In genomic region chr17:78214016-78214705, GRCh38 we compare ENCODE assay signal across 8 cellular contexts. TPM values are rescaled to one million over a fixed set of nuclear protein-coding genes. Genes with fewer than 3 reads are reported as not detected.
A peak's percentile ranks its signal among the peaks of the same experiment; 100 is the strongest.
DNase-seq lines count a peak whose midpoint lies in the region; ATAC-seq, FAIRE-seq and TF ChIP-seq lines count a peak whose summit lies in the region.

Gene BIRC5 (plus strand): TSS chr17:78214253. CDS start chr17:78214317, 64 bp downstream.

- no peaks in the 10 kb centered on the region for H3K27me3 Mint-ChIP-seq in activated CD4-positive, alpha-beta T cell treated with anti-CD3 and anti-CD28 coated beads, Interleukin-2, amount 10 ng/mL, durations not matched to agents 24 days and 14 days

- H3K27ac ChIP-seq in HepG2 (ENCODE audit: extremely low read length, insufficient read depth, low read length): peak within 1 kb of the TSS; percentile 72

- DNase-seq in AG09309 (ENCODE audit: low read depth) (peak; percentile 11), NCI-H748 (lab: John Stamatoyannopoulos, UW; ENCODE audit: unreplicated experiment) (peak; percentile 91), dedifferentiated amniotic fluid mesenchymal stem cell (ENCODE audit: extremely low spot score) (peak; percentile 84), HepG2 (ENCODE audit: low spot score) (peak; percentile 82)
- peak; percentile 98 for DNase-seq in activated CD4-positive, alpha-beta T cell treated with anti-CD3 and anti-CD28 coated beads, Interleukin-2, amount 10 ng/mL, durations not matched to agents 24 days and 14 days
- DNase-seq in stimulated activated CD4-positive, alpha-beta T cell treated with anti-CD3 and anti-CD28 coated beads, Interleukin-2, amount 100 ng/mL, for 4 hours (ENCODE audit: low read depth): peak; percentile 84

- peak within 1 kb of the TSS; percentile 85 for H3K4me2 ChIP-seq in HepG2 (ENCODE audit: low read depth, low read length)

- CTCF ChIA-PET in HepG2 (lab: Yijun Ruan, JAX; ENCODE audit: low intra/inter-chr PET ratio, low total read pairs): interaction anchor here (1.1 kb wide), 1 partner anchor 37 kb away, joined by 3 read pairs; no protein-coding TSS in a partner anchor

- peaks cover 10 to 15% of the 10 kb centered on the region in 2 experiments for H3K36me3 ChIP-seq in HepG2 (replicated peaks in 1 of 2; ENCODE audit: control insufficient read depth in 1 of 2, insufficient read depth in 2 of 2, low read length in 2 of 2)

- H3K4me3 ChIP-seq in AG09309 (ENCODE audit: control insufficient read depth, low read depth, low read length) (peak within 1 kb of the TSS; percentile 83), HepG2 (replicated peaks in 1 of 3; ENCODE audit: insufficient read depth in 1 of 3, low read depth in 2 of 3, low read length in 3 of 3) (peak within 1 kb of the TSS; percentile 82 to 93 (median 91))

- no peak for FAIRE-seq in HepG2 (lab: Jason Lieb, UNC)

- H3K9ac ChIP-seq in HepG2 (ENCODE audit: insufficient read depth, low read depth, low read length): peak within 1 kb of the TSS; percentile 89

- peaks cover 24% of the 10 kb centered on the region for H3K79me2 ChIP-seq in HepG2 (ENCODE audit: insufficient read depth, low read length)

- TF ChIP-seq CTCF in AG09309 (IDR thresholded peaks at IDR 0.05; ENCODE audit: control insufficient read depth, insufficient read depth, low read depth, low read length, missing control alignments): no peak
- TF ChIP-seq CTCF in HepG2 (CRISPR knock-in tag; IDR thresholded peaks at IDR 0.05): peak; percentile 42

- no peaks in the 10 kb centered on the region for H4K20me1 ChIP-seq in HepG2 (ENCODE audit: insufficient read depth, low read length)

- TF ChIP-seq EP300 in HepG2 (IDR thresholded peaks at IDR 0.05; ENCODE audit: low read depth in 2 of 2, low read length in 2 of 2) (peak; percentile 8 to 49; a peak in 2 of 4 replicates), HepG2 (CRISPR knock-in tag; IDR thresholded peaks at IDR 0.05; ENCODE audit: borderline replicate concordance) (peak; percentile 32; the same call in 1 of the 2 replicates)

- peak; percentile 81 for ATAC-seq in HG03565 (IDR thresholded peaks at IDR 0.05; ENCODE audit: unreplicated experiment)
- peak; percentile 93 for ATAC-seq in HepG2

- H3K9me3 ChIP-seq in HepG2 (ENCODE audit: low read length): no peaks in the 10 kb centered on the region

- in situ Hi-C loops in HepG2 (cut with HindIII; ENCODE audit: extremely low pct_ligation_motif_present, low pct_unique_long_range_greater_than_20kb): no loop called here

- peak within 1 kb of the TSS; percentile 90 for H3K27ac Mint-ChIP-seq in activated CD4-positive, alpha-beta T cell treated with anti-CD3 and anti-CD28 coated beads, Interleukin-2, amount 10 ng/mL, durations not matched to agents 24 days and 14 days

- H3K4me1 ChIP-seq in HepG2 (ENCODE audit: insufficient read depth, low read length): peaks cover 26% of the 10 kb centered on the region

- TSS peak; percentile 72 for BruUV-seq in HepG2 (replicated peaks; lab: Mats Ljungman, UMichigan)

- POLR2A ChIA-PET in HepG2 (lab: Yijun Ruan, JAX): interaction anchor here (1.1 to 1.7 kb wide), 2 partner anchors 18 to 28 kb away, joined by 4 read pairs; no protein-coding TSS in a partner anchor

- no peaks in the 10 kb centered on the region for H3K9me3 Mint-ChIP-seq in activated CD4-positive, alpha-beta T cell treated with anti-CD3 and anti-CD28 coated beads, Interleukin-2, amount 10 ng/mL, durations not matched to agents 24 days and 14 days

- H3K36me3 Mint-ChIP-seq in activated CD4-positive, alpha-beta T cell treated with anti-CD3 and anti-CD28 coated beads, Interleukin-2, amount 10 ng/mL, durations not matched to agents 24 days and 14 days (ENCODE audit: low read depth): peaks cover 14% of the 10 kb centered on the region

- TF ChIP-seq POLR2A in GM19099 (IDR thresholded peaks at IDR 0.05; ENCODE audit: extremely low read depth, insufficient read length, low read depth) (peak; percentile 64), HepG2 (IDR thresholded peaks at IDR 0.05; ENCODE audit: insufficient read depth in 1 of 2, low read depth in 2 of 2, low read length in 2 of 2) (peak; percentile 59 to 74)

- peaks cover 10% of the 10 kb centered on the region for H3K4me1 Mint-ChIP-seq in activated CD4-positive, alpha-beta T cell treated with anti-CD3 and anti-CD28 coated beads, Interleukin-2, amount 10 ng/mL, durations not matched to agents 24 days and 14 days

- intact Hi-C loops in activated CD4-positive, alpha-beta T cell treated with anti-CD3 and anti-CD28 coated beads, Interleukin-2, amount 10 ng/mL, durations not matched to agents 24 days and 14 days (cut with micrococcal nuclease): loop anchor here (1.0 kb wide), 3 partner anchors 27 to 74 kb away; partner anchors contain the start of genes AFMID and TK1
- intact Hi-C loops in HepG2 (cut with micrococcal nuclease; ENCODE audit: unreplicated experiment): loop anchor here (1.0 kb wide), 1 partner anchor 33 kb away; no protein-coding TSS in a partner anchor

- peak; percentile 50 for TF ChIP-seq RAD21 in HepG2 (CRISPR knock-in tag; IDR thresholded peaks at IDR 0.05)

- 0% methylated on average over 17 of the region's 60 CpGs for WGBS in HepG2 (ENCODE audit: low lambda C conversion rate)

- H2AFZ ChIP-seq in HepG2 (ENCODE audit: low read length): no peak within 1 kb of the TSS

- no peaks in the 10 kb centered on the region; a peak in 1 of 5 replicates for H3K27me3 ChIP-seq in HepG2 (ENCODE audit: control insufficient read depth in 1 of 2, insufficient read depth in 2 of 2, low read length in 2 of 2)

- peak within 1 kb of the TSS; percentile 94 for H3K4me3 Mint-ChIP-seq in activated CD4-positive, alpha-beta T cell treated with anti-CD3 and anti-CD28 coated beads, Interleukin-2, amount 10 ng/mL, durations not matched to agents 24 days and 14 days

TF ChIP-seq in HepG2, 621 proteins besides CTCF, POLR2A, EP300 and RAD21 (continues in another document):
- peak; percentile 29; the same call in 1 of the 2 replicates for TF ChIP-seq NCOR1 (IDR thresholded peaks at IDR 0.05; ENCODE audit: borderline replicate concordance, low read length)
- TF ChIP-seq NFYC (CRISPR knock-in tag; IDR thresholded peaks at IDR 0.05): peak; percentile 60; the same call in 1 of the 2 replicates
- 0 out of 2 replicates have a peak, but pooled peaks have one; percentile 62 for TF ChIP-seq ZBTB44 (CRISPR knock-in tag; IDR thresholded peaks at IDR 0.05)
- TF ChIP-seq ATRX (CRISPR knock-in tag; IDR thresholded peaks at IDR 0.05; ENCODE audit: borderline replicate concordance): no peak
- TF ChIP-seq ZNF17 (CRISPR knock-in tag; IDR thresholded peaks at IDR 0.05): no peak
- TF ChIP-seq ZNF878 (CRISPR knock-in tag; IDR thresholded peaks at IDR 0.05): peak; percentile 91; the same call in 1 of the 2 replicates
- no peak for TF ChIP-seq NFIC (IDR thresholded peaks at IDR 0.05; ENCODE audit: low read length)
- TF ChIP-seq POGZ (CRISPR knock-in tag; IDR thresholded peaks at IDR 0.05): peak; percentile 97
- TF ChIP-seq FOXM1 (CRISPR knock-in tag; IDR thresholded peaks at IDR 0.05): peak; percentile 92
- no peak; the same call in 1 of the 2 replicates for TF ChIP-seq ZNF264 (CRISPR knock-in tag; IDR thresholded peaks at IDR 0.05)
- no peak; the same call in 1 of the 2 replicates for TF ChIP-seq ZNF691 (CRISPR knock-in tag; IDR thresholded peaks at IDR 0.05; ENCODE audit: borderline replicate concordance, low read depth)

RNA-seq across cellular contexts. Expression of gene BIRC5, which starts in this region (rescaled TPM):
- total RNA-seq in activated CD4-positive, alpha-beta T cell treated with anti-CD3 and anti-CD28 coated beads, Interleukin-2, amount 10 ng/mL, durations not matched to agents 24 days and 14 days: 38.7 and 40.6 TPM in 2 replicates
- 135 and 167 TPM in 2 replicates for total RNA-seq in HepG2 (2016; rRNA removed; fragmentation: Illumina TruSeq; extraction: Trizol)
- total RNA-seq in HepG2 (2016; cell fraction: cytosol; rRNA removed; fragmentation: Illumina TruSeq; extraction: Trizol; ENCODE audit: low read depth): 34.5 and 39.0 TPM in 2 replicates
- total RNA-seq in HepG2 (2016; cell fraction: insoluble cytoplasmic fraction; rRNA removed; fragmentation: Illumina TruSeq; extraction: Trizol): 131 and 168 TPM in 2 replicates
- total RNA-seq in HepG2 (2016; cell fraction: membrane; rRNA removed; fragmentation: Illumina TruSeq; extraction: Trizol): 97.3 and 97.8 TPM in 2 replicates
- 62.8 and 63.7 TPM in 2 replicates for total RNA-seq in HepG2 (2016; cell fraction: nucleus; rRNA removed; fragmentation: Illumina TruSeq; extraction: Trizol)
- polyA plus RNA-seq in HepG2 (2011; rRNA removed): 18.5 and 30.3 TPM in 2 replicates
- polyA plus RNA-seq in HepG2 (2011; cell fraction: cytosol; rRNA removed): 26.4 and 35.2 TPM in 2 replicates
- 11.3 and 14.8 TPM in 2 replicates for polyA plus RNA-seq in HepG2 (2011; cell fraction: nucleus; rRNA removed)
- polyA plus RNA-seq in HepG2 (2012): 20.8 and 42.6 TPM in 2 replicates
- 27.8 and 29.4 TPM in 2 replicates for polyA plus RNA-seq in HepG2 (2016; cell fraction: cytosol; fragmentation: Illumina TruSeq; extraction: Trizol; ENCODE audit: low read depth)
- 158 and 162 TPM in 2 replicates for polyA plus RNA-seq in HepG2 (2016; cell fraction: insoluble cytoplasmic fraction; fragmentation: Illumina TruSeq; extraction: Trizol; ENCODE audit: low read depth)
- polyA plus RNA-seq in HepG2 (2016; cell fraction: membrane; fragmentation: Illumina TruSeq; extraction: Trizol; ENCODE audit: low read depth): 64.5 and 65.4 TPM in 2 replicates
- 90.2 and 97.1 TPM in 2 replicates for polyA plus RNA-seq in HepG2 (2016; cell fraction: nucleus; fragmentation: Illumina TruSeq; extraction: Trizol; ENCODE audit: insufficient read depth, low read depth)
- polyA minus RNA-seq in HepG2 (2011; rRNA and poly(A)+ RNA removed; ENCODE audit: low replicate concordance): 62.3 and 97.9 TPM in 2 replicates
- polyA minus RNA-seq in HepG2 (2011; cell fraction: cytosol; rRNA and poly(A)+ RNA removed): 18.6 and 37.7 TPM in 2 replicates
- 20.9 and 36.8 TPM in 2 replicates for polyA minus RNA-seq in HepG2 (2011; cell fraction: nucleus; rRNA and poly(A)+ RNA removed)

Comparison
In these comparisons a context has a peak if more than half of its experiments do, and no peak if none do; other contexts are left out.
1. Peak in every context shown above with its lines: DNase-seq, ATAC-seq, H3K4me3 ChIP-seq and H3K27ac ChIP-seq.
2. DNase-seq: peak in every context shown above with its lines; median percentile 98 in activated CD4-positive, alpha-beta T cell treated with anti-CD3 and anti-CD28 coated beads, Interleukin-2, amount 10 ng/mL, durations not matched to agents 24 days and 14 days; 91 in NCI-H748; 84 in dedifferentiated amniotic fluid mesenchymal stem cell; 84 in stimulated activated CD4-positive, alpha-beta T cell treated with anti-CD3 and anti-CD28 coated beads, Interleukin-2, amount 100 ng/mL, for 4 hours; 82 in HepG2; 11 in AG09309.